Comparison of ENCODE assay signal across 22 cellular contexts in genomic region chr12:2593045-2593444, GRCh38.
DNase-seq lines count a peak whose midpoint lies in the region; ATAC-seq, FAIRE-seq and TF ChIP-seq lines count a peak whose summit lies in the region.
"Had no signal": no experiment of that assay in that cellular context is flagged by ENCODE, and none has a peak within 500 bp of the region (broad histone marks: within the 10 kb centered on the region; RNA-seq: fewer than 3 reads in every experiment).

No MANE protein-coding gene starts in this region.

- TF ChIP-seq CTCF in bronchial epithelial cell (IDR thresholded peaks at IDR 0.05; ENCODE audit: insufficient read depth, low read length, severe bottlenecking), result no peak
- no peak for TF ChIP-seq CTCF in sigmoid colon (IDR thresholded peaks at IDR 0.05)
- TF ChIP-seq CTCF in PC-3 (conservative IDR thresholded peaks at IDR 0.05; ENCODE audit: low read depth, low read length), result no peak

- H3K27ac ChIP-seq in sigmoid colon, result no peak overlapping the region
- no peak overlapping the region for H3K27ac ChIP-seq in PC-3 (ENCODE audit: low read length)
- H3K27ac ChIP-seq: 22Rv1; A549; BLaER1 treated with 17β-estradiol and CSF1 and Interleukin-3, amounts not matched to agents 10 nM and 100 nM; C4-2B had no signal

- no peak overlapping the region for H3K4me3 Mint-ChIP-seq in IgD-negative memory B cell
- H3K4me3 Mint-ChIP-seq in stimulated activated effector memory CD8-positive, alpha-beta T cell treated with anti-CD3 and anti-CD28 coated beads, Interleukin-12 subunit alpha, Interleukin-12 subunit beta, amount 100 ng/mL, for 72 hours, result no peak overlapping the region
- H3K4me3 Mint-ChIP-seq: B cell; CD4-positive, alpha-beta T cell; CD8-positive, alpha-beta T cell had no signal

- H3K36me3 Mint-ChIP-seq in IgD-negative memory B cell, result no peaks in the 10 kb centered on the region
- no peaks in the 10 kb centered on the region for H3K36me3 Mint-ChIP-seq in stimulated activated effector memory CD8-positive, alpha-beta T cell treated with anti-CD3 and anti-CD28 coated beads, Interleukin-12 subunit alpha, Interleukin-12 subunit beta, amount 100 ng/mL, for 72 hours
- H3K36me3 Mint-ChIP-seq: CD8-positive, alpha-beta T cell had no signal

- no peak overlapping the region for H3K9ac ChIP-seq in PC-3 (ENCODE audit: low read length)
- H3K9ac ChIP-seq: BLaER1 treated with 17β-estradiol and CSF1 and Interleukin-3, amounts not matched to agents 10 nM and 100 nM had no signal

- H3K9me2 ChIP-seq in PC-3 (replicated peaks; ENCODE audit: low read length), result no peaks in the 10 kb centered on the region

- peaks cover 11% of the 10 kb centered on the region for H3K27me3 Mint-ChIP-seq in IgD-negative memory B cell

- H3K36me3 ChIP-seq in bronchial epithelial cell (ENCODE audit: control insufficient read depth, insufficient read depth, low read length) (no peaks in the 10 kb centered on the region), sigmoid colon (peaks cover 36 to 90% (median 72%) of the 10 kb centered on the region in 4 donors), PC-3 (ENCODE audit: low read depth, low read length) (no peaks in the 10 kb centered on the region), MG63 (no peaks in the 10 kb centered on the region)
- H3K36me3 ChIP-seq: BLaER1 treated with 17β-estradiol and CSF1 and Interleukin-3, amounts not matched to agents 10 nM and 100 nM had no signal

- H3K4me2 ChIP-seq in PC-3 (ENCODE audit: low read length), result no peak overlapping the region
- H3K4me2 ChIP-seq: A549; BLaER1 treated with 17β-estradiol and CSF1 and Interleukin-3, amounts not matched to agents 10 nM and 100 nM had no signal

- no peaks in the 10 kb centered on the region for H3K4me1 Mint-ChIP-seq in IgD-negative memory B cell
- H3K4me1 Mint-ChIP-seq in stimulated activated effector memory CD8-positive, alpha-beta T cell treated with anti-CD3 and anti-CD28 coated beads, Interleukin-12 subunit alpha, Interleukin-12 subunit beta, amount 100 ng/mL, for 72 hours, result no peaks in the 10 kb centered on the region
- H3K4me1 Mint-ChIP-seq: B cell had no signal

- ATAC-seq in stimulated activated effector memory CD8-positive, alpha-beta T cell treated with anti-CD3 and anti-CD28 coated beads, Interleukin-12 subunit alpha, Interleukin-12 subunit beta, amount 100 ng/mL, for 72 hours, result no peak
- no peak for ATAC-seq in PC-3
- ATAC-seq: A549; CD8-positive, alpha-beta T cell had no signal

- no peaks in the 10 kb centered on the region for H3K79me2 ChIP-seq in PC-3 (ENCODE audit: low read length)

- H3K27ac Mint-ChIP-seq in IgD-negative memory B cell, result peak overlapping the region in 2 of 3 donors; percentile 7 to 51
- H3K27ac Mint-ChIP-seq in stimulated activated effector memory CD8-positive, alpha-beta T cell treated with anti-CD3 and anti-CD28 coated beads, Interleukin-12 subunit alpha, Interleukin-12 subunit beta, amount 100 ng/mL, for 72 hours, result no peak overlapping the region
- H3K27ac Mint-ChIP-seq: B cell; CD4-positive, alpha-beta T cell; CD8-positive, alpha-beta T cell had no signal

- H3K27me3 ChIP-seq in bronchial epithelial cell (ENCODE audit: control insufficient read depth, insufficient read depth, low read length), result no peaks in the 10 kb centered on the region
- H3K27me3 ChIP-seq in sigmoid colon, result no peaks in the 10 kb centered on the region
- peaks cover 88% of the 10 kb centered on the region for H3K27me3 ChIP-seq in PC-3 (ENCODE audit: low read length)
- H3K27me3 ChIP-seq in MG63, result no peaks in the 10 kb centered on the region
- H3K27me3 ChIP-seq: BLaER1 treated with 17β-estradiol and CSF1 and Interleukin-3, amounts not matched to agents 10 nM and 100 nM had no signal

- H3K9me3 Mint-ChIP-seq in IgD-negative memory B cell, result peaks cover 4 to 30% (median 12%) of the 10 kb centered on the region in 3 donors
- peaks cover 4% of the 10 kb centered on the region for H3K9me3 Mint-ChIP-seq in stimulated activated effector memory CD8-positive, alpha-beta T cell treated with anti-CD3 and anti-CD28 coated beads, Interleukin-12 subunit alpha, Interleukin-12 subunit beta, amount 100 ng/mL, for 72 hours

- POLR2A ChIA-PET in PC-3 (lab: Charles Lee; ENCODE audit: unreplicated experiment), result no interaction called here

- DNase-seq in bronchial epithelial cell (ENCODE audit: low read depth), result no peak
- peak; percentile 27 for DNase-seq in sigmoid colon
- DNase-seq in stimulated activated effector memory CD8-positive, alpha-beta T cell treated with anti-CD3 and anti-CD28 coated beads, Interleukin-12 subunit alpha, Interleukin-12 subunit beta, amount 100 ng/mL, for 72 hours (ENCODE audit: low spot score in 2 of 2), result no peak
- DNase-seq in PC-3, result no peak
- no peak for DNase-seq in MG63
- DNase-seq: AML-193; Caco-2; Calu3; CD4-positive, alpha-beta T cell; CD8-positive, alpha-beta T cell; DMS79 treated with DMSO at 0.1 percent for 48 hours; GF-D8 had no signal

- no peak for TF ChIP-seq POLR2A in sigmoid colon (IDR thresholded peaks at IDR 0.05)

- H3K9me3 ChIP-seq in sigmoid colon (peaks cover 0 to 3% (median 0%) of the 10 kb centered on the region in 4 donors), PC-3 (ENCODE audit: low read length) (no peaks in the 10 kb centered on the region), MG63 (peaks cover 9% of the 10 kb centered on the region)

- WGBS in sigmoid colon, 2 donors, result 97 to 98% methylated on average over 5 of the region's 5 CpGs

- H4K20me1 ChIP-seq in PC-3 (ENCODE audit: low read length), result no peaks in the 10 kb centered on the region
- H4K20me1 ChIP-seq: BLaER1 treated with 17β-estradiol and CSF1 and Interleukin-3, amounts not matched to agents 10 nM and 100 nM had no signal

- H3K4me3 ChIP-seq in bronchial epithelial cell (ENCODE audit: low read depth, low read length), result no peak overlapping the region
- H3K4me3 ChIP-seq in sigmoid colon, result no peak overlapping the region
- H3K4me3 ChIP-seq in PC-3 (ENCODE audit: low read length), result no peak overlapping the region
- H3K4me3 ChIP-seq in MG63, result no peak overlapping the region
- H3K4me3 ChIP-seq: A549; BLaER1 treated with 17β-estradiol and CSF1 and Interleukin-3, amounts not matched to agents 10 nM and 100 nM had no signal

- intact Hi-C loops in sigmoid colon (cut with DNase I) (no loop called here), PC-3 (cut with micrococcal nuclease) (no loop called here)

- H3K4me1 ChIP-seq in sigmoid colon, result no peaks in the 10 kb centered on the region
- no peaks in the 10 kb centered on the region for H3K4me1 ChIP-seq in PC-3 (ENCODE audit: insufficient read depth, low read length)
- H3K4me1 ChIP-seq: A549; BLaER1 treated with 17β-estradiol and CSF1 and Interleukin-3, amounts not matched to agents 10 nM and 100 nM; Caco-2 had no signal

- no peak for TF ChIP-seq EP300 in sigmoid colon (IDR thresholded peaks at IDR 0.05)

- no peaks in the 10 kb centered on the region for H3F3A ChIP-seq in PC-3 (ENCODE audit: low read length, unreplicated experiment)

- H2AFZ ChIP-seq in PC-3 (ENCODE audit: low read length), result no peak overlapping the region

- CTCF ChIA-PET in PC-3 (lab: Charles Lee), result no interaction called here

- BruUV-seq in PC-3 (replicated peaks; lab: Mats Ljungman, UMichigan), result no TSS peak

- FAIRE-seq in bronchial epithelial cell (lab: Jason Lieb, UNC), result peak; percentile 55
- FAIRE-seq: A549, D721Med, G401.6, GM12891, GM19239 had no signal
